8 cellular contexts compared by ENCODE assay signal in the genomic region with DNA sequence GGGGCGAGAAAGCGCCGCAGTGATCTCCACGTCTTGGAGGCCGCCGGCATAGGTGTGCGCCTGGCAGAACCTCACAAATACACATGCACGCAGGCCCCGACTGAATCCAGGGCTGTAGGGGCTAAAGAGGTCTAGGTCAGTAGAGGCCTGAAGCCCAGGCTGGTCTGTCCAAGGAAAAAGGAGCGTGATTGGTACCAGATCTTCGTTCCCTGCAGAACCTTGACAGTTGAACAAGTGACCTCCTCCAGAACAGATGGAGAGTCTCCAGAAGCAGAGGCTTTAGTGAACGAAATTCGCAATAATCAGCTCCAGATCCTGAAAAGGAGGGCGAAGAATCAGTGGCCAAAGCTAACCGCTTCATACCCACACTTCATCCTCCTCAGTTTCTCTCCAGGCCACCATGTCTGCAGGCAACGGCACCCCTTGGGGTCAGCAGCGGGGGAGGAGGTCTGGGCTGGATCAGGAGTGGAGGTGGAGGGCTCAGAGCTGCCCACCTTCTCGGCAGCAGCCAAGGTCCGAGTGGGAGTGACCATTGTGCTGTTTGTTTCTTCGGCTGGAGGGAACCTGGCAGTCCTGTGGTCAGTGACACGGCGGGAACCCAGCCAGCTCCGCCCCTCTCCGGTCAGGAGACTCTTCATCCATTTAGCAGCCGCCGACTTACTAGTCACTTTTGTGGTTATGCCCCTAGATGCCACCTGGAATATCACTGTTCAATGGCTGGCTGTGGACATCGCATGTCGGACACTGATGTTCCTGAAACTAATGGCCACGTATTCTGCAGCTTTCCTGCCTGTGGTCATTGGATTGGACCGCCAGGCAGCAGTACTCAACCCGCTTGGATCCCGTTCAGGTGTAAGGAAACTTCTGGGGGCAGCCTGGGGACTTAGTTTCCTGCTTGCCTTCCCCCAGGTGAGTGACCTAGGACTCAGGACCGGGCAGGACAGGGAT. TPM values are rescaled to one million over a fixed set of nuclear protein-coding genes. Genes with fewer than 3 reads are reported as not detected.
DNase-seq lines count a peak whose midpoint lies in the region; ATAC-seq and TF ChIP-seq lines count a peak whose summit lies in the region.

No MANE protein-coding gene starts in this region.

- TF ChIP-seq CTCF in glutamatergic neuron (IDR thresholded peaks at IDR 0.05; ENCODE audit: partially characterized antibody, unreplicated experiment) = no peak
- TF ChIP-seq CTCF in neutrophil (IDR thresholded peaks at IDR 0.05) = peak; percentile 30

- peaks cover 50% of the 10 kb centered on the region for H3K4me1 Mint-ChIP-seq in activated CD4-positive, alpha-beta T cell treated with anti-CD3 and anti-CD28 coated beads for 36 hours
- H3K4me1 Mint-ChIP-seq in activated naive CD4-positive, alpha-beta T cell treated with anti-CD3 and anti-CD28 coated beads, Interleukin-2, amount 10 ng/mL, durations not matched to agents 7 days and 5 days = peaks cover 50% of the 10 kb centered on the region
- peaks cover 7% of the 10 kb centered on the region for H3K4me1 Mint-ChIP-seq in glutamatergic neuron (ENCODE audit: low read depth, unreplicated experiment)

- H3K4me3 ChIP-seq in H7 (ENCODE audit: insufficient read depth, low read depth, low read length) = peak overlapping the region; percentile 84
- H3K4me3 ChIP-seq in neutrophil (ENCODE audit: low read depth in 1 of 2, low read length in 1 of 2) = peak overlapping the region; percentile 86 to 92

- H3K27ac Mint-ChIP-seq in activated CD4-positive, alpha-beta T cell treated with anti-CD3 and anti-CD28 coated beads for 36 hours = peak overlapping the region; percentile 94
- peak overlapping the region; percentile 98 for H3K27ac Mint-ChIP-seq in activated naive CD4-positive, alpha-beta T cell treated with anti-CD3 and anti-CD28 coated beads, Interleukin-2, amount 10 ng/mL, durations not matched to agents 7 days and 5 days
- peak overlapping the region; percentile 84 for H3K27ac Mint-ChIP-seq in glutamatergic neuron (ENCODE audit: unreplicated experiment)

- CTCF ChIA-PET in activated CD4-positive, alpha-beta T cell treated with anti-CD3 and anti-CD28 coated beads for 36 hours (lab: Charles Lee) = interaction anchor here (0.8 to 1.3 kb wide), 4 partner anchors 8 to 61 kb away, joined by 3 to 5 read pairs (median 4); partner anchors contain the start of genes PIAS3 and RBM8A
- CTCF ChIA-PET in activated naive CD4-positive, alpha-beta T cell treated with anti-CD3 and anti-CD28 coated beads, Interleukin-2, amount 10 ng/mL, durations not matched to agents 7 days and 5 days (lab: Charles Lee) = interaction anchor here (1.0 to 2.3 kb wide), 5 partner anchors 8 to 74 kb away, joined by 3 to 14 read pairs (median 4); partner anchors contain the start of genes NUDT17 and RBM8A

- H3K4me3 Mint-ChIP-seq in activated CD4-positive, alpha-beta T cell treated with anti-CD3 and anti-CD28 coated beads for 36 hours = peak overlapping the region; percentile 93
- peak overlapping the region; percentile 93 for H3K4me3 Mint-ChIP-seq in activated naive CD4-positive, alpha-beta T cell treated with anti-CD3 and anti-CD28 coated beads, Interleukin-2, amount 10 ng/mL, durations not matched to agents 7 days and 5 days
- H3K4me3 Mint-ChIP-seq in glutamatergic neuron (ENCODE audit: unreplicated experiment) = peak overlapping the region; percentile 94

- POLR2A ChIA-PET in activated CD4-positive, alpha-beta T cell treated with anti-CD3 and anti-CD28 coated beads for 36 hours (lab: Charles Lee) = interaction anchor here (0.6 to 2.6 kb wide), 5 partner anchors 8 to 116 kb away, joined by 3 to 25 read pairs (median 5); partner anchors contain the start of genes PIAS3, RBM8A and TXNIP

- H3K36me3 ChIP-seq in H7 (replicated peaks; ENCODE audit: control insufficient read depth, insufficient read depth, low read length) = peaks cover 1% of the 10 kb centered on the region
- H3K36me3 ChIP-seq in neutrophil = peaks cover 17% of the 10 kb centered on the region

- ATAC-seq in activated CD4-positive, alpha-beta T cell treated with anti-CD3 and anti-CD28 coated beads for 36 hours = peak; percentile 92

- peaks cover 36% of the 10 kb centered on the region for H3K36me3 Mint-ChIP-seq in activated CD4-positive, alpha-beta T cell treated with anti-CD3 and anti-CD28 coated beads for 36 hours (ENCODE audit: low read depth)
- H3K36me3 Mint-ChIP-seq in activated naive CD4-positive, alpha-beta T cell treated with anti-CD3 and anti-CD28 coated beads, Interleukin-2, amount 10 ng/mL, durations not matched to agents 7 days and 5 days = peaks cover 40% of the 10 kb centered on the region
- no peaks in the 10 kb centered on the region for H3K36me3 Mint-ChIP-seq in glutamatergic neuron (ENCODE audit: unreplicated experiment)

- no peaks in the 10 kb centered on the region for H3K9me3 ChIP-seq in neutrophil

- intact Hi-C loops in activated CD4-positive, alpha-beta T cell treated with anti-CD3 and anti-CD28 coated beads for 36 hours (cut with DNase I, micrococcal nuclease) = loop anchor here (1.0 to 2.0 kb wide), 6 partner anchors 8 to 78 kb away; partner anchors contain the start of genes LIX1L (in 2 of the 2), PIAS3 (in 2 of the 2), RBM8A (in 2 of the 2) and ANKRD34A (in 1 of the 2)

- peak overlapping the region; percentile 97 for H3K27ac ChIP-seq in neutrophil

- H3K4me1 ChIP-seq in neutrophil (ENCODE audit: control insufficient read depth in 1 of 2, insufficient read depth in 1 of 2, low read depth in 1 of 2, low read length in 1 of 2) = peaks cover 47 to 53% of the 10 kb centered on the region in 2 experiments

- no peaks in the 10 kb centered on the region for H3K9me3 Mint-ChIP-seq in activated CD4-positive, alpha-beta T cell treated with anti-CD3 and anti-CD28 coated beads for 36 hours (ENCODE audit: low read depth)
- no peaks in the 10 kb centered on the region for H3K9me3 Mint-ChIP-seq in activated naive CD4-positive, alpha-beta T cell treated with anti-CD3 and anti-CD28 coated beads, Interleukin-2, amount 10 ng/mL, durations not matched to agents 7 days and 5 days
- peaks cover 3% of the 10 kb centered on the region for H3K9me3 Mint-ChIP-seq in glutamatergic neuron (ENCODE audit: unreplicated experiment)

- peaks cover 3% of the 10 kb centered on the region; the same call in 1 of the 2 replicates for H3K27me3 ChIP-seq in H7 (ENCODE audit: control insufficient read depth, insufficient read depth, low read length)
- H3K27me3 ChIP-seq in neutrophil = no peaks in the 10 kb centered on the region

- no peaks in the 10 kb centered on the region for H3K27me3 Mint-ChIP-seq in activated CD4-positive, alpha-beta T cell treated with anti-CD3 and anti-CD28 coated beads for 36 hours
- no peaks in the 10 kb centered on the region for H3K27me3 Mint-ChIP-seq in activated naive CD4-positive, alpha-beta T cell treated with anti-CD3 and anti-CD28 coated beads, Interleukin-2, amount 10 ng/mL, durations not matched to agents 7 days and 5 days
- H3K27me3 Mint-ChIP-seq in glutamatergic neuron (ENCODE audit: unreplicated experiment) = peaks cover 2% of the 10 kb centered on the region

- peak; percentile 51 for DNase-seq in activated CD4-positive, alpha-beta T cell treated with anti-CD3 and anti-CD28 coated beads for 36 hours
- DNase-seq in activated CD4-positive, alpha-beta T cell treated with anti-CD3 and anti-CD28 coated beads for 1 hour = no peak
- DNase-seq in H7 (peak; percentile 61), NCI-H146 treated with DMSO at 0.1 percent for 48 hours (lab: John Stamatoyannopoulos, UW; ENCODE audit: unreplicated experiment) (peak; percentile 69), glutamatergic neuron (peak; percentile 46)
- peak; percentile 47 for DNase-seq in activated naive CD4-positive, alpha-beta T cell treated with anti-CD3 and anti-CD28 coated beads, Interleukin-2, amount 10 ng/mL, durations not matched to agents 7 days and 5 days
- no peak for DNase-seq in effector CD4-positive, alpha-beta T cell

RNA-seq across cellular contexts. Expression of gene PEX11B, which starts 0.7 kb away (rescaled TPM):
- total RNA-seq in activated CD4-positive, alpha-beta T cell treated with anti-CD3 and anti-CD28 coated beads for 36 hours = 10 to 100 TPM; 22.6 to 26.4 TPM
- total RNA-seq in H7 (2014; rRNA removed; shearing (Covaris generic)) = 22.9 and 28.0 TPM in 2 replicates
- 24.7 TPM for total RNA-seq in glutamatergic neuron (ENCODE audit: unreplicated experiment)

RNA-seq across cellular contexts. Expression of gene RBM8A, which starts 8.0 kb away (rescaled TPM):
- 100 to 1,000 TPM; 293 to 330 TPM for total RNA-seq in activated CD4-positive, alpha-beta T cell treated with anti-CD3 and anti-CD28 coated beads for 36 hours
- 181 and 214 TPM in 2 replicates for total RNA-seq in H7 (2014; rRNA removed; shearing (Covaris generic))
- 206 TPM for total RNA-seq in glutamatergic neuron (ENCODE audit: unreplicated experiment)

RNA-seq across cellular contexts. Expression of gene ITGA10, which starts 9.4 kb away (rescaled TPM):
- 1 to 10 TPM in 1 of 2 experiments, under 1 TPM in 1; 0.86 to 1.0 TPM for total RNA-seq in activated CD4-positive, alpha-beta T cell treated with anti-CD3 and anti-CD28 coated beads for 36 hours
- 0.10 and 0.22 TPM in 2 replicates for total RNA-seq in H7 (2014; rRNA removed; shearing (Covaris generic))
- 1.1 TPM for total RNA-seq in glutamatergic neuron (ENCODE audit: unreplicated experiment)

RNA-seq across cellular contexts. Expression of gene ANKRD35, which starts 33.6 kb away (rescaled TPM):
- under 1 TPM; 0.30 to 0.55 TPM for total RNA-seq in activated CD4-positive, alpha-beta T cell treated with anti-CD3 and anti-CD28 coated beads for 36 hours
- total RNA-seq in H7 (2014; rRNA removed; shearing (Covaris generic)) = 0.22 and 0.52 TPM in 2 replicates
- 2.1 TPM for total RNA-seq in glutamatergic neuron (ENCODE audit: unreplicated experiment)

RNA-seq across cellular contexts. Expression of gene LIX1L, which starts 38.6 kb away (rescaled TPM):
- 10 to 100 TPM; 44.9 to 49.4 TPM for total RNA-seq in activated CD4-positive, alpha-beta T cell treated with anti-CD3 and anti-CD28 coated beads for 36 hours
- 23.0 and 24.3 TPM in 2 replicates for total RNA-seq in H7 (2014; rRNA removed; shearing (Covaris generic))
- 20.3 TPM for total RNA-seq in glutamatergic neuron (ENCODE audit: unreplicated experiment)

Comparison
In these comparisons a context has a peak if more than half of its experiments do, and no peak if none do; other contexts are left out.
1. DNase-seq: peak in activated CD4-positive, alpha-beta T cell treated with anti-CD3 and anti-CD28 coated beads for 36 hours (single experiment), H7 (single experiment), NCI-H146 treated with DMSO at 0.1 percent for 48 hours (single experiment), activated naive CD4-positive, alpha-beta T cell treated with anti-CD3 and anti-CD28 coated beads, Interleukin-2, amount 10 ng/mL, durations not matched to agents 7 days and 5 days (single experiment) and glutamatergic neuron (single experiment); none in activated CD4-positive, alpha-beta T cell treated with anti-CD3 and anti-CD28 coated beads for 1 hour (single experiment) and effector CD4-positive, alpha-beta T cell (single experiment).
2. Peak in every context shown above with its lines, with median percentiles within 50 percentile points of each other: H3K27ac Mint-ChIP-seq and H3K4me3 Mint-ChIP-seq.